1 cellular context compared by ENCODE assay signal in genomic region chr12:2891240-2892053, GRCh38.
TF ChIP-seq lines count a peak whose summit lies in the region.

No MANE protein-coding gene starts in this region.

TF ChIP-seq in GM23338, 12 proteins besides CTCF, POLR2A, EP300 and RAD21 (continued from another document):
- TF ChIP-seq ZNF462 (CRISPR knock-in tag; IDR thresholded peaks at IDR 0.05) (no peak), EZH2phosphoT487 (IDR thresholded peaks at IDR 0.05; ENCODE audit: unreplicated experiment) (no peak), POLR2AphosphoS5 (IDR thresholded peaks at IDR 0.05; ENCODE audit: low read depth) (no peak)
